24 cellular contexts compared by ENCODE assay signal in the genomic region with DNA sequence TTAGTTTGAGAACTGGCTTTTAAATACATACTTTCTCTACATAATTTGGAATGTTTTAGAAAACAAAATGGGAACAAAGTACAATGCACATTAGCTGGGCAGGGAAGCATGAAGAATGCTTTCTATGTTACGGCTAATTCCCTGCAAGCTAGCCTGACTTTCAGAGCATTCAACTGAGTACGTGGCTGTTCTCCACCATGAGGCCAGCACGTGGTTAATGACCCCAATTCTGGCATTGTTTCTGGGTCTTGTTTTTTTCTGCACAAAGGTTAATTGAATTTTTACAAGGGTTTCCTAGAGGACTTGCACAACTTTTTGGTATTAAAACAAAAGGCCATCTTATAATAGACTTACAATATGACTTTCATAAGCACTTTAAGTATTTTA.
DNase-seq lines count a peak whose midpoint lies in the region; ATAC-seq, FAIRE-seq and TF ChIP-seq lines count a peak whose summit lies in the region.
"Had no signal": no experiment of that assay in that cellular context is flagged by ENCODE, and none has a peak within 500 bp of the region (broad histone marks: within the 10 kb centered on the region; RNA-seq: fewer than 3 reads in every experiment).

No MANE protein-coding gene starts in this region.

- H3K27ac ChIP-seq in stomach = no peak overlapping the region
- H3K27ac ChIP-seq: BLaER1, Peyer's patch, SJCRH30 had no signal

- intact Hi-C loops in stomach (cut with DNase I; ENCODE audit: low total_unique reads) = no loop called here

- H3K9me3 ChIP-seq in stomach = no peaks in the 10 kb centered on the region
- H3K9me3 ChIP-seq: BLaER1, Caco-2, MG63, Peyer's patch, SJCRH30 had no signal

- no peaks in the 10 kb centered on the region for H3K36me3 Mint-ChIP-seq in effector memory CD8-positive, alpha-beta T cell (ENCODE audit: insufficient read depth)
- H3K36me3 Mint-ChIP-seq: type B pancreatic cell had no signal

- no peaks in the 10 kb centered on the region for H3K36me3 ChIP-seq in stomach
- H3K36me3 ChIP-seq: BLaER1, MG63, Peyer's patch, SJCRH30 had no signal

- peaks cover 0 to 6% (median 0%) of the 10 kb centered on the region in 4 donors for H3K4me1 ChIP-seq in stomach
- H3K4me1 ChIP-seq: BLaER1, Caco-2, Peyer's patch had no signal

- no peak for TF ChIP-seq EP300 in stomach (IDR thresholded peaks at IDR 0.05)

- WGBS in stomach, 5 donors = 53 to 72% (median 65%) methylated on average over 3 of the region's 3 CpGs

- no peak overlapping the region for H3K4me3 Mint-ChIP-seq in effector memory CD8-positive, alpha-beta T cell
- H3K4me3 Mint-ChIP-seq: activated T-cell treated with anti-CD3 and anti-CD28 coated beads, Interleukin-2, amount 50 U/mL, for 4 hours; GM23338; neural crest cell; type B pancreatic cell had no signal

- H3K27me3 ChIP-seq in stomach = no peaks in the 10 kb centered on the region
- H3K27me3 ChIP-seq: BLaER1, MG63, Peyer's patch, SJCRH30 had no signal

- TF ChIP-seq CTCF in D721Med (IDR thresholded peaks at IDR 0.05; ENCODE audit: insufficient read depth, missing control alignments) (no peak), stomach (IDR thresholded peaks at IDR 0.05) (no peak)

- no peak overlapping the region for H3K4me3 ChIP-seq in stomach
- H3K4me3 ChIP-seq: BLaER1, GM23338, MG63, Peyer's patch, SJCRH30 had no signal

- peak; percentile 68 for ATAC-seq in left lobe of liver
- ATAC-seq in effector memory CD8-positive, alpha-beta T cell (replicated peaks) = no peak
- ATAC-seq: activated T-cell treated with anti-CD3 and anti-CD28 coated beads, Interleukin-2, amount 50 U/mL, for 4 hours; GM23338; left colon had no signal

- DNase-seq in COLO829 (ENCODE audit: low spot score) (peak; percentile 42), dermis blood vessel endothelial cell (peak; percentile 62), left lobe of liver (ENCODE audit: low spot score) (no peak), retina (peak; percentile 74), D721Med (ENCODE audit: insufficient read length, low spot score) (no peak), frontal cortex (ENCODE audit: low spot score in 2 of 2) (no peak), stomach (no peak)
- DNase-seq in effector memory CD8-positive, alpha-beta T cell = no peak
- DNase-seq: activated naive CD4-positive, alpha-beta T cell; activated T-cell treated with anti-CD3 and anti-CD28 coated beads, Interleukin-2, amount 50 U/mL, for 4 hours; Caco-2; glutamatergic neuron; left colon; MG63; NCI-H1417 treated with DMSO at 0.1 percent for 48 hours; NCI-H526; Peyer's patch; SJCRH30; T-helper 1 cell had no signal

- FAIRE-seq in D721Med (lab: Jason Lieb, UNC) (no peak), frontal cortex (lab: Jason Lieb, UNC) (no peak)
- FAIRE-seq: A204.1 had no signal

- no peaks in the 10 kb centered on the region for H3K4me1 Mint-ChIP-seq in effector memory CD8-positive, alpha-beta T cell (ENCODE audit: low read depth in 2 of 2)

- peaks cover 7 to 10% of the 10 kb centered on the region in 2 donors for H3K27me3 Mint-ChIP-seq in effector memory CD8-positive, alpha-beta T cell

- no peaks in the 10 kb centered on the region for H3K9me3 Mint-ChIP-seq in effector memory CD8-positive, alpha-beta T cell
- H3K9me3 Mint-ChIP-seq: activated T-cell treated with anti-CD3 and anti-CD28 coated beads, Interleukin-2, amount 50 U/mL, for 4 hours; GM23338; neural crest cell; type B pancreatic cell had no signal

- no peak for TF ChIP-seq POLR2A in stomach (IDR thresholded peaks at IDR 0.05)

- no peak overlapping the region for H3K27ac Mint-ChIP-seq in effector memory CD8-positive, alpha-beta T cell
- H3K27ac Mint-ChIP-seq: GM23338, type B pancreatic cell had no signal

Comparison
In these comparisons a context has a peak if more than half of its experiments do, and no peak if none do; other contexts are left out.
1. DNase-seq: peak in COLO829 (single experiment), dermis blood vessel endothelial cell (single experiment) and retina (single experiment); none in left lobe of liver (single experiment), D721Med (single experiment), frontal cortex (0 of 2), stomach (single experiment) and effector memory CD8-positive, alpha-beta T cell (0 of 3).